8 cellular contexts compared by ENCODE assay signal in genomic region chr19:44848805-44849457, GRCh38. TPM values are rescaled to one million over a fixed set of nuclear protein-coding genes. Genes with fewer than 3 reads are reported as not detected.
A peak's percentile ranks its signal among the peaks of the same experiment; 100 is the strongest.
DNase-seq lines count a peak whose midpoint lies in the region; TF ChIP-seq lines count a peak whose summit lies in the region.

No MANE protein-coding gene starts in this region.

- H3K36me3 Mint-ChIP-seq in glutamatergic neuron (ENCODE audit: unreplicated experiment) (no peaks in the 10 kb centered on the region), osteocyte (ENCODE audit: unreplicated experiment) (peaks cover 3% of the 10 kb centered on the region)

- peaks cover 6% of the 10 kb centered on the region for H3K36me3 ChIP-seq in BJ (ENCODE audit: control insufficient read depth, insufficient read depth, low read length)

- DNase-seq in BJ (ENCODE audit: low read depth) (no peak), glutamatergic neuron (peak; percentile 56), osteocyte (ENCODE audit: extremely low spot score, unreplicated experiment) (no peak), SKM-1 (lab: John Stamatoyannopoulos, UW; ENCODE audit: unreplicated experiment) (no peak), SW 1271 (lab: John Stamatoyannopoulos, UW) (no peak), NOMO-1 treated with DMSO at 0.1 percent for 48 hours (lab: John Stamatoyannopoulos, UW; ENCODE audit: unreplicated experiment) (no peak)
- no peak for DNase-seq in stimulated activated CD4-positive, alpha-beta T cell treated with anti-CD3 and anti-CD28 coated beads, Interleukin-2, amount 100 ng/mL, for 48 hours

- H3K4me3 Mint-ChIP-seq in glutamatergic neuron (ENCODE audit: unreplicated experiment) (peak overlapping the region; percentile 91), osteocyte (ENCODE audit: unreplicated experiment) (peak overlapping the region; percentile 90)

- TF ChIP-seq CTCF in BJ (IDR thresholded peaks at IDR 0.05; ENCODE audit: insufficient read depth, low read depth, low read length) (no peak), VCaP (conservative IDR thresholded peaks at IDR 0.05) (no peak), glutamatergic neuron (IDR thresholded peaks at IDR 0.05; ENCODE audit: partially characterized antibody, unreplicated experiment) (no peak), osteocyte (IDR thresholded peaks at IDR 0.05) (no peak)

- H3K27me3 Mint-ChIP-seq in glutamatergic neuron (ENCODE audit: unreplicated experiment) (peaks cover 7% of the 10 kb centered on the region), osteocyte (ENCODE audit: unreplicated experiment) (no peaks in the 10 kb centered on the region)

- H3K4me3 ChIP-seq in BJ (ENCODE audit: low read depth, low read length): peak overlapping the region; percentile 69

- H3K27ac ChIP-seq in VCaP: peak overlapping the region; percentile 97

- H3K9me3 Mint-ChIP-seq in glutamatergic neuron (ENCODE audit: unreplicated experiment) (peaks cover 14% of the 10 kb centered on the region), osteocyte (ENCODE audit: unreplicated experiment) (no peaks in the 10 kb centered on the region)

- POLR2A ChIA-PET in BJ (lab: Charles Lee): no interaction called here

- peaks cover 21% of the 10 kb centered on the region for H3K4me1 Mint-ChIP-seq in glutamatergic neuron (ENCODE audit: low read depth, unreplicated experiment)
- peaks cover 38% of the 10 kb centered on the region for H3K4me1 Mint-ChIP-seq in osteocyte (ENCODE audit: unreplicated experiment)

- CTCF ChIA-PET in BJ (lab: Yijun Ruan, JAX): interaction anchor here (0.6 to 4.2 kb wide), 6 partner anchors 18 to 192 kb away, joined by 3 to 21 read pairs (median 8); no protein-coding TSS in a partner anchor

- H3K27me3 ChIP-seq in BJ (ENCODE audit: control insufficient read depth, insufficient read depth, low read length): no peaks in the 10 kb centered on the region

- peak overlapping the region; percentile 68 for H3K27ac Mint-ChIP-seq in glutamatergic neuron (ENCODE audit: unreplicated experiment)
- peak overlapping the region; percentile 98 for H3K27ac Mint-ChIP-seq in osteocyte (ENCODE audit: unreplicated experiment)

RNA-seq across cellular contexts. Expression of gene NECTIN2, which starts 2.8 kb away (rescaled TPM):
- 80.6 and 107 TPM in 2 replicates for polyA plus RNA-seq in BJ (2011; rRNA removed)
- 65.1 and 92.0 TPM in 2 replicates for polyA minus RNA-seq in BJ (2011; rRNA and poly(A)+ RNA removed)
- total RNA-seq in glutamatergic neuron (ENCODE audit: unreplicated experiment) (108 TPM), osteocyte (117 TPM in 2 replicates)

RNA-seq across cellular contexts. Expression of gene BCAM, which starts 40.0 kb away (rescaled TPM):
- polyA plus RNA-seq in BJ (2011; rRNA removed): 4.7 and 8.9 TPM in 2 replicates
- polyA minus RNA-seq in BJ (2011; rRNA and poly(A)+ RNA removed): 2.1 and 6.3 TPM in 2 replicates
- total RNA-seq in glutamatergic neuron (ENCODE audit: unreplicated experiment) (47.1 TPM), osteocyte (8.8 and 9.9 TPM in 2 replicates)

RNA-seq across cellular contexts. Expression of gene TOMM40, which starts 42.1 kb away (rescaled TPM):
- 27.7 and 46.8 TPM in 2 replicates for polyA plus RNA-seq in BJ (2011; rRNA removed)
- polyA minus RNA-seq in BJ (2011; rRNA and poly(A)+ RNA removed): 27.2 and 33.4 TPM in 2 replicates
- 57.8 TPM for total RNA-seq in glutamatergic neuron (ENCODE audit: unreplicated experiment)
- 47.4 and 48.7 TPM in 2 replicates for total RNA-seq in osteocyte

RNA-seq across cellular contexts. Expression of gene APOE, which starts 56.7 kb away (rescaled TPM):
- polyA plus RNA-seq in BJ (2011; rRNA removed): 2.8 and 3.6 TPM in 2 replicates
- not detected in 2 replicates for polyA minus RNA-seq in BJ (2011; rRNA and poly(A)+ RNA removed)
- 65.9 TPM for total RNA-seq in glutamatergic neuron (ENCODE audit: unreplicated experiment)
- 151 and 184 TPM in 2 replicates for total RNA-seq in osteocyte
